ENCODE assay signal across 10 cellular contexts in genomic region chr1:64042331-64043100, GRCh38.
DNase-seq lines count a peak whose midpoint lies in the region; ATAC-seq and TF ChIP-seq lines count a peak whose summit lies in the region.
"Had no signal": no experiment of that assay in that cellular context is flagged by ENCODE, and none has a peak within 500 bp of the region (broad histone marks: within the 10 kb centered on the region; RNA-seq: fewer than 3 reads in every experiment).

No MANE protein-coding gene starts in this region.

- H3K27ac ChIP-seq in aorta (ENCODE audit: low read depth in 1 of 2, low read length in 2 of 2), result peak overlapping the region; percentile 87 to 99
- H3K27ac ChIP-seq: BLaER1 had no signal

- H3K9me3 Mint-ChIP-seq in endothelial cell (ENCODE audit: unreplicated experiment), result no peaks in the 10 kb centered on the region
- H3K9me3 Mint-ChIP-seq: activated B cell treated with CpG ODN at 0.5 μM for 24 hours had no signal

- intact Hi-C loops in aorta (cut with DNase I), result loop anchor here (5.0 kb wide), 5 partner anchors 50 to 345 kb away; no protein-coding TSS in a partner anchor

- DNase-seq in NCI-H345 (lab: John Stamatoyannopoulos, UW) (peak; percentile 21), NCI-H345 treated with DMSO at 0.1 percent for 48 hours (lab: John Stamatoyannopoulos, UW; ENCODE audit: unreplicated experiment) (no peak), endothelial cell (ENCODE audit: low spot score) (no peak), aorta (no peak)
- DNase-seq: activated B cell treated with CpG ODN at 0.5 μM for 24 hours had no signal

- TF ChIP-seq CTCF in endothelial cell (IDR thresholded peaks at IDR 0.05; ENCODE audit: unreplicated experiment), result no peak

- no peak overlapping the region for H3K4me3 Mint-ChIP-seq in endothelial cell (ENCODE audit: unreplicated experiment)
- H3K4me3 Mint-ChIP-seq: activated B cell treated with CpG ODN at 0.5 μM for 24 hours had no signal

- ATAC-seq in aorta (ENCODE audit: low FRiP score) (peak; percentile 85), GM19035 (IDR thresholded peaks at IDR 0.05; ENCODE audit: unreplicated experiment) (no peak), HG02840 (IDR thresholded peaks at IDR 0.05; ENCODE audit: low FRiP score, unreplicated experiment) (no peak), HG02885 (IDR thresholded peaks at IDR 0.05; ENCODE audit: poor library complexity, unreplicated experiment) (no peak)

- peak overlapping the region; percentile 67 for H3K27ac Mint-ChIP-seq in endothelial cell (ENCODE audit: unreplicated experiment)
- H3K27ac Mint-ChIP-seq: activated B cell treated with CpG ODN at 0.5 μM for 24 hours had no signal

- H3K27me3 ChIP-seq in mucosa of stomach (ENCODE audit: control insufficient read depth, insufficient read depth, low read length) (no peaks in the 10 kb centered on the region), aorta (ENCODE audit: control insufficient read depth in 1 of 2, insufficient read depth in 2 of 2, low read length in 1 of 2) (no peaks in the 10 kb centered on the region)
- H3K27me3 ChIP-seq: BLaER1 had no signal

- H3K9me3 ChIP-seq in mucosa of stomach (ENCODE audit: control insufficient read depth, low read length) (no peaks in the 10 kb centered on the region), aorta (ENCODE audit: control insufficient read depth, low read length) (no peaks in the 10 kb centered on the region)
- H3K9me3 ChIP-seq: BLaER1 had no signal

- H3K9ac ChIP-seq in mucosa of stomach (ENCODE audit: low read length), result peak overlapping the region; percentile 20
- H3K9ac ChIP-seq: BLaER1 had no signal

- H3K4me3 ChIP-seq in mucosa of stomach (ENCODE audit: low read length), result no peak overlapping the region
- H3K4me3 ChIP-seq in aorta (ENCODE audit: low read length in 2 of 2), result no peak overlapping the region
- H3K4me3 ChIP-seq: BLaER1 had no signal

- no peaks in the 10 kb centered on the region for H3K36me3 ChIP-seq in mucosa of stomach (ENCODE audit: control insufficient read depth, insufficient read depth, low read length)
- H3K36me3 ChIP-seq in aorta (ENCODE audit: control insufficient read depth in 1 of 2, insufficient read depth in 2 of 2, low read length in 1 of 2), result no peaks in the 10 kb centered on the region
- H3K36me3 ChIP-seq: BLaER1 had no signal

- H3K4me1 ChIP-seq in mucosa of stomach (ENCODE audit: control insufficient read depth, insufficient read depth, low read length) (peaks cover 24% of the 10 kb centered on the region), aorta (ENCODE audit: control insufficient read depth in 1 of 2, insufficient read depth in 2 of 2, low read length in 2 of 2) (peaks cover 20 to 23% of the 10 kb centered on the region in 2 donors)
- H3K4me1 ChIP-seq: BLaER1 had no signal

- H3K4me1 Mint-ChIP-seq in endothelial cell (ENCODE audit: unreplicated experiment), result peaks cover 11% of the 10 kb centered on the region
- H3K4me1 Mint-ChIP-seq: activated B cell treated with CpG ODN at 0.5 μM for 24 hours had no signal

- H3K36me3 Mint-ChIP-seq in endothelial cell (ENCODE audit: low read depth, unreplicated experiment), result no peaks in the 10 kb centered on the region

- WGBS in aorta, 2 donors, result 3 to 7% methylated on average over 10 of the region's 10 CpGs

- no peaks in the 10 kb centered on the region for H3K27me3 Mint-ChIP-seq in endothelial cell (ENCODE audit: unreplicated experiment)
